In the genomic region with DNA sequence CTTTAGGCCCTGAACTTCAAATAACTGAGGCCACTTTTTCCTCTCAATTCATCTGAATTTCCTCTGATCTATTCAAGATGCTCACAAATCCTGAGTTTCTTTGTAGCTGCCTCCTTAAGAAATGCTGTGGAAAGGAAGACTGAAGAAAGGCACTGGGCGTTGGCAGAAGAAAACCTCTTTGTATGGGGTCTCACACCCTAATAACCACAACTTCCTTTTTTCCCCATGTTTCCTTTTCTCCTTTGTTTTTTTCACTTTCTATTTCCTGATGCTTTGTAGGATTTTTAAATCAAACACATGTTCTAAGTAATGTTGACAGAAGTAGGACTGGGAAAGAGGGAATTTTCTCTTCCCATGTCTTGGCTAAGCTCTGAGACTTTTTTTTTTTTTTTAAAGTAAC, we compare ENCODE assay signal across 21 cellular contexts.
DNase-seq lines count a peak whose midpoint lies in the region; ATAC-seq and TF ChIP-seq lines count a peak whose summit lies in the region.
"Had no signal": no experiment of that assay in that cellular context is flagged by ENCODE, and none has a peak within 500 bp of the region (broad histone marks: within the 10 kb centered on the region; RNA-seq: fewer than 3 reads in every experiment).

No MANE protein-coding gene starts in this region.

- H3K4me2 ChIP-seq in trophoblast cell (ENCODE audit: low read length), result no peak overlapping the region

- peak; percentile 64 for DNase-seq in HT1080 (ENCODE audit: low read depth)
- DNase-seq in foreskin melanocyte, result peak; percentile 61
- DNase-seq in neural crest cell (ENCODE audit: low read depth, low spot score), result no peak
- DNase-seq in type B pancreatic cell (ENCODE audit: extremely low spot score, unreplicated experiment), result no peak
- DNase-seq in COR-L47 (lab: John Stamatoyannopoulos, UW), result no peak
- DNase-seq in trophoblast cell, result no peak
- DNase-seq in upper lobe of right lung, result no peak
- DNase-seq: Calu3; CD8-positive, alpha-beta memory T cell; DMS153; DND-41; NCI-H1092; NCI-H1417 treated with DMSO at 0.1 percent for 48 hours; NCI-H187 treated with DMSO at 0.1 percent for 48 hours; NCI-H2107; NCI-H82; NK-92 treated with Interleukin-12 subunit alpha and Interleukin-12 subunit beta, amount 100 ng/mL, for 24 hours; PC-3 had no signal

- no peak overlapping the region for H3K9ac ChIP-seq in trophoblast cell (ENCODE audit: low read length)

- no peaks in the 10 kb centered on the region for H3K27me3 Mint-ChIP-seq in neural crest cell (ENCODE audit: low read depth)
- H3K27me3 Mint-ChIP-seq in type B pancreatic cell, result no peaks in the 10 kb centered on the region
- H3K27me3 Mint-ChIP-seq: CD8-positive, alpha-beta memory T cell had no signal

- H3K9me3 ChIP-seq in trophoblast cell (ENCODE audit: insufficient read depth, low read depth, low read length) (no peaks in the 10 kb centered on the region), upper lobe of right lung (no peaks in the 10 kb centered on the region)
- H3K9me3 ChIP-seq: SJSA1 had no signal

- H2BK5ac ChIP-seq in trophoblast cell (ENCODE audit: low read depth, low read length, poor library complexity), result no peak overlapping the region

- no peak overlapping the region for H2AK5ac ChIP-seq in trophoblast cell (ENCODE audit: low read length)

- H3K4me1 ChIP-seq in trophoblast cell (ENCODE audit: control insufficient read depth in 1 of 2, insufficient read depth in 2 of 2, low read length in 2 of 2) (no peaks in the 10 kb centered on the region), upper lobe of right lung (no peaks in the 10 kb centered on the region)
- H3K4me1 ChIP-seq: SJSA1 had no signal

- no peak overlapping the region for H4K91ac ChIP-seq in trophoblast cell (ENCODE audit: low read depth, low read length)

- ATAC-seq in upper lobe of right lung, result no peak
- ATAC-seq: PC-3 had no signal

- no peak overlapping the region for H3K23ac ChIP-seq in trophoblast cell (ENCODE audit: low read length)

- no peak overlapping the region for H3K4me3 ChIP-seq in trophoblast cell (ENCODE audit: low read depth, low read length)
- H3K4me3 ChIP-seq in upper lobe of right lung, result no peak overlapping the region
- H3K4me3 ChIP-seq: SJSA1 had no signal

- H3K27ac Mint-ChIP-seq in neural crest cell (ENCODE audit: unreplicated experiment) (peak overlapping the region; percentile 92), type B pancreatic cell (peak overlapping the region; percentile 65)
- H3K27ac Mint-ChIP-seq: CD14-positive monocyte; CD8-positive, alpha-beta memory T cell had no signal

- TF ChIP-seq CTCF in neural crest cell (conservative IDR thresholded peaks at IDR 0.05), result no peak
- no peak for TF ChIP-seq CTCF in type B pancreatic cell (conservative IDR thresholded peaks at IDR 0.05)
- no peak for TF ChIP-seq CTCF in upper lobe of right lung (IDR thresholded peaks at IDR 0.05)

- WGBS in trophoblast cell (ENCODE audit: extremely low coverage, insufficient coverage, insufficient read length), result no CpG with 5 or more reads among the region's 1 CpG

- no peak overlapping the region for H3K4ac ChIP-seq in trophoblast cell (ENCODE audit: low read depth, low read length)

- H3K4me1 Mint-ChIP-seq in neural crest cell (peaks cover 56% of the 10 kb centered on the region), type B pancreatic cell (ENCODE audit: unreplicated experiment) (peaks cover 29% of the 10 kb centered on the region)
- H3K4me1 Mint-ChIP-seq: CD14-positive monocyte; CD8-positive, alpha-beta memory T cell had no signal

- H2AFZ ChIP-seq in trophoblast cell (ENCODE audit: insufficient read depth, low read length, poor library complexity), result no peak overlapping the region

- no peaks in the 10 kb centered on the region for H3K79me2 ChIP-seq in trophoblast cell (ENCODE audit: control insufficient read depth, insufficient read depth, low read length, poor library complexity)

- H3K36me3 Mint-ChIP-seq in neural crest cell (ENCODE audit: low read depth) (peaks cover 24% of the 10 kb centered on the region), type B pancreatic cell (no peaks in the 10 kb centered on the region)
- H3K36me3 Mint-ChIP-seq: CD14-positive monocyte; CD8-positive, alpha-beta memory T cell had no signal

- no peaks in the 10 kb centered on the region for H3K79me1 ChIP-seq in trophoblast cell (ENCODE audit: low read length)

- H3K27ac ChIP-seq in trophoblast cell (ENCODE audit: low read depth, low read length) (no peak overlapping the region), upper lobe of right lung (no peak overlapping the region)
- H3K27ac ChIP-seq: HL-60, SJSA1 had no signal

- no peak overlapping the region for H2BK120ac ChIP-seq in trophoblast cell (ENCODE audit: insufficient read depth, low read length, poor library complexity)

- H3K27me3 ChIP-seq in trophoblast cell (ENCODE audit: insufficient read depth, low read length), result no peaks in the 10 kb centered on the region
- H3K27me3 ChIP-seq in upper lobe of right lung, result no peaks in the 10 kb centered on the region
- H3K27me3 ChIP-seq: SJSA1 had no signal

- no peaks in the 10 kb centered on the region for H3K36me3 ChIP-seq in trophoblast cell (ENCODE audit: control insufficient read depth in 1 of 2, insufficient read depth in 2 of 2, low read length in 2 of 2)
- H3K36me3 ChIP-seq in upper lobe of right lung, result no peaks in the 10 kb centered on the region
- H3K36me3 ChIP-seq: SJSA1 had no signal

- H3K9me3 Mint-ChIP-seq in neural crest cell (peaks cover 24% of the 10 kb centered on the region), type B pancreatic cell (no peaks in the 10 kb centered on the region)

- H3K4me3 Mint-ChIP-seq in neural crest cell (peak overlapping the region; percentile 38), type B pancreatic cell (peak overlapping the region; percentile 17)
- H3K4me3 Mint-ChIP-seq: CD14-positive monocyte; CD8-positive, alpha-beta memory T cell had no signal

- H3K18ac ChIP-seq in trophoblast cell (ENCODE audit: low read length), result no peak overlapping the region

- no peak overlapping the region for H2BK12ac ChIP-seq in trophoblast cell (ENCODE audit: low read length)

- intact Hi-C loops in upper lobe of right lung (cut with DNase I), result no loop called here

- H4K8ac ChIP-seq in trophoblast cell (ENCODE audit: low read depth, low read length), result no peak overlapping the region

- no peak overlapping the region for H4K12ac ChIP-seq in trophoblast cell (ENCODE audit: low read depth, low read length)

- H3K14ac ChIP-seq in trophoblast cell (ENCODE audit: low read length), result no peak overlapping the region

Comparison
In these comparisons a context has a peak if more than half of its experiments do, and no peak if none do; other contexts are left out.
1. DNase-seq: peak in HT1080 (single experiment) and foreskin melanocyte (single experiment); none in neural crest cell (single experiment), type B pancreatic cell (single experiment), COR-L47 (single experiment), trophoblast cell (0 of 2) and upper lobe of right lung (single experiment).